ENCODE assay signal across 18 cellular contexts in genomic region chr7:77402818-77403217, GRCh38. TPM values are rescaled to one million over a fixed set of nuclear protein-coding genes. Genes with fewer than 3 reads are reported as not detected.
DNase-seq lines count a peak whose midpoint lies in the region; ATAC-seq and TF ChIP-seq lines count a peak whose summit lies in the region.
"Had no signal": no experiment of that assay in that cellular context is flagged by ENCODE, and none has a peak within 500 bp of the region (broad histone marks: within the 10 kb centered on the region; RNA-seq: fewer than 3 reads in every experiment).

No MANE protein-coding gene starts in this region.

- peak; percentile 46 for TF ChIP-seq EP300 in neural cell (conservative IDR thresholded peaks at IDR 0.05; ENCODE audit: poor library complexity, severe bottlenecking)

- peaks cover 11% of the 10 kb centered on the region; the same call in 2 of the 3 replicates for H3K4me1 Mint-ChIP-seq in GM23338
- peaks cover 12% of the 10 kb centered on the region for H3K4me1 Mint-ChIP-seq in WTC11
- H3K4me1 Mint-ChIP-seq in immature natural killer cell = peaks cover 55 to 81% of the 10 kb centered on the region in 2 donors

- H3K9me3 ChIP-seq in neural cell (ENCODE audit: low read length) = no peaks in the 10 kb centered on the region
- H3K9me3 ChIP-seq: Caco-2, HAP-1 had no signal

- no peaks in the 10 kb centered on the region for H3K36me3 ChIP-seq in GM23338 (ENCODE audit: insufficient read depth)
- H3K36me3 ChIP-seq in neural cell (ENCODE audit: insufficient read depth, low read length) = no peaks in the 10 kb centered on the region
- H3K36me3 ChIP-seq: HAP-1 had no signal

- no peaks in the 10 kb centered on the region for H3K9me3 Mint-ChIP-seq in GM23338
- H3K9me3 Mint-ChIP-seq in WTC11 = no peaks in the 10 kb centered on the region
- H3K9me3 Mint-ChIP-seq in immature natural killer cell = no peaks in the 10 kb centered on the region
- H3K9me3 Mint-ChIP-seq: CD4-positive, alpha-beta T cell had no signal

- peaks cover 11% of the 10 kb centered on the region for H3K4me1 ChIP-seq in GM23338 (ENCODE audit: insufficient read depth)
- H3K4me1 ChIP-seq: HAP-1 had no signal

- H3K36me3 Mint-ChIP-seq in GM23338 (ENCODE audit: low read depth) (no peaks in the 10 kb centered on the region), WTC11 (no peaks in the 10 kb centered on the region), immature natural killer cell (peaks cover 26 to 54% (median 45%) of the 10 kb centered on the region in 3 donors)

- no peak for TF ChIP-seq RAD21 in neural cell (conservative IDR thresholded peaks at IDR 0.05)

- ATAC-seq in GM23338 (peak; percentile 73), WTC11 (peak; percentile 63; the same call in 1 of the 2 replicates), HG03159 (IDR thresholded peaks at IDR 0.05; ENCODE audit: unreplicated experiment) (no peak)
- ATAC-seq: K562 had no signal

- TF ChIP-seq CTCF in GM23338 (conservative IDR thresholded peaks at IDR 0.05; ENCODE audit: low read depth in 2 of 2) (no peak), WTC11 (IDR thresholded peaks at IDR 0.05) (no peak), neural cell (IDR thresholded peaks at IDR 0.05; ENCODE audit: poor library complexity, severe bottlenecking) (no peak)

- no peaks in the 10 kb centered on the region for H3F3A ChIP-seq in GM23338 (replicated peaks; ENCODE audit: low read depth)
- H3F3A ChIP-seq in neural cell (ENCODE audit: insufficient read depth, low read length, poor library complexity, severe bottlenecking) = no peaks in the 10 kb centered on the region

- H4K20me1 ChIP-seq in GM23338 (replicated peaks; ENCODE audit: insufficient read depth) = no peaks in the 10 kb centered on the region
- no peaks in the 10 kb centered on the region for H4K20me1 ChIP-seq in neural cell (ENCODE audit: insufficient read depth)

- H3K4me3 Mint-ChIP-seq in GM23338 = no peak overlapping the region
- H3K4me3 Mint-ChIP-seq in WTC11 = no peak overlapping the region
- no peak overlapping the region for H3K4me3 Mint-ChIP-seq in immature natural killer cell
- H3K4me3 Mint-ChIP-seq: CD4-positive, alpha-beta T cell had no signal

- H2AFZ ChIP-seq in GM23338 = no peak overlapping the region
- H2AFZ ChIP-seq in neural cell (ENCODE audit: low read depth, low read length) = no peak overlapping the region

- H3K27ac ChIP-seq in GM23338 (ENCODE audit: low read depth) (no peak overlapping the region; the same call in 1 of the 2 replicates), neural cell (ENCODE audit: low read length) (no peak overlapping the region)
- H3K27ac ChIP-seq: C4-2B, HL-60 had no signal

- POLR2A ChIA-PET in WTC11 (lab: Charles Lee) = no interaction called here

- peaks cover 2% of the 10 kb centered on the region for H3K27me3 Mint-ChIP-seq in GM23338 (ENCODE audit: insufficient read depth, low read depth, poor library complexity)
- no peaks in the 10 kb centered on the region for H3K27me3 Mint-ChIP-seq in WTC11 (ENCODE audit: low read depth)
- peaks cover 0 to 4% (median 2%) of the 10 kb centered on the region in 3 donors for H3K27me3 Mint-ChIP-seq in immature natural killer cell (ENCODE audit: low read depth in 3 of 3)
- H3K27me3 Mint-ChIP-seq: CD4-positive, alpha-beta T cell had no signal

- H3K4me2 ChIP-seq in GM23338 (no peak overlapping the region), neural cell (ENCODE audit: low read length) (no peak overlapping the region)

- H3K9me2 ChIP-seq in GM23338 (ENCODE audit: insufficient read depth) (no peaks in the 10 kb centered on the region), neural cell (ENCODE audit: insufficient read depth, low read length) (no peaks in the 10 kb centered on the region)

- H3K79me2 ChIP-seq in GM23338 (replicated peaks; ENCODE audit: insufficient read depth) (no peaks in the 10 kb centered on the region), neural cell (replicated peaks; ENCODE audit: insufficient read depth, low read length) (no peaks in the 10 kb centered on the region)

- no peak overlapping the region for H3K4me3 ChIP-seq in GM23338
- no peak overlapping the region for H3K4me3 ChIP-seq in neural cell (ENCODE audit: low read length)
- H3K4me3 ChIP-seq: HAP-1, K562 had no signal

- no peak overlapping the region for H3K9ac ChIP-seq in neural cell (ENCODE audit: low read length)

- no peak overlapping the region for H3K27ac Mint-ChIP-seq in GM23338
- H3K27ac Mint-ChIP-seq in WTC11 = no peak overlapping the region
- H3K27ac Mint-ChIP-seq in immature natural killer cell = peak overlapping the region in 4 of 6 donors; percentile 5 to 76 (median 19)
- H3K27ac Mint-ChIP-seq: CD4-positive, alpha-beta T cell had no signal

- no peaks in the 10 kb centered on the region for H3K27me3 ChIP-seq in GM23338 (ENCODE audit: insufficient read depth)
- H3K27me3 ChIP-seq in neural cell (ENCODE audit: insufficient read depth, low read depth, low read length) = no peaks in the 10 kb centered on the region

- DNase-seq in GM23338 (ENCODE audit: low spot score) (no peak), WTC11 (ENCODE audit: low spot score) (no peak), immature natural killer cell (no peak), OCI-M2 (lab: John Stamatoyannopoulos, UW; ENCODE audit: unreplicated experiment) (no peak), NCI-H226 (no peak)
- DNase-seq in activated naive CD4-positive, alpha-beta T cell treated with anti-CD3 and anti-CD28 coated beads, Interleukin-2, amount 50 U/mL, for 16 hours = no peak
- DNase-seq: ACHN; Caco-2; CD4-positive, alpha-beta T cell; DMS153; DMS79; GDM1 had no signal

- CTCF ChIA-PET in WTC11 (lab: Charles Lee) = interaction anchor here (0.6 to 0.7 kb wide), 2 partner anchors 37 to 243 kb away, joined by 4 read pairs; no protein-coding TSS in a partner anchor

TF ChIP-seq in WTC11, 78 proteins besides CTCF, POLR2A, EP300 and RAD21:
- no peak for TF ChIP-seq AR (CRISPR knock-in tag; IDR thresholded peaks at IDR 0.05)
- no peak for TF ChIP-seq USF1 (CRISPR knock-in tag; IDR thresholded peaks at IDR 0.05)

TF ChIP-seq in neural cell, 6 proteins besides CTCF, POLR2A, EP300 and RAD21:
- TF ChIP-seq EZH2 (IDR thresholded peaks at IDR 0.05; ENCODE audit: borderline replicate concordance, insufficient read depth, low read length, poor library complexity, severe bottlenecking) (no peak), POLR2AphosphoS5 (IDR thresholded peaks at IDR 0.05) (peak; percentile 11)

RNA-seq across cellular contexts. Expression of gene GSAP, which starts 13.3 kb away (rescaled TPM):
- 1.1 and 1.2 TPM in 2 replicates for total RNA-seq in GM23338 (2014; rRNA removed; shearing (Covaris generic))
- polyA plus RNA-seq in GM23338 (2016; fragmentation: Nextera tagmentation; extraction: Ambion mirVana) (0.50 and 0.63 TPM in 2 replicates), immature natural killer cell (10 to 100 TPM; 24.6 to 85.4 (median 55.5) TPM), neural cell (0.21 and 0.48 TPM in 2 replicates)
- total RNA-seq in WTC11 (2021) = 1.5 to 2.0 TPM (median 1.6 TPM) in 3 replicates
- polyA minus RNA-seq in neural cell = 0.12 TPM in 1 of 2 replicates, not detected in the other
- polyA plus RNA-seq: K562 had no signal

Comparison
In these comparisons a context has a peak if more than half of its experiments do, and no peak if none do; other contexts are left out.
1. H3K27ac Mint-ChIP-seq: peak in immature natural killer cell (4 of 6); none in GM23338 (single experiment) and WTC11 (single experiment).
2. RNA of gene GSAP, which starts 13.3 kb away (polyA plus RNA-seq): 24.6 to 85.4 TPM in immature natural killer cell; 0.50 to 0.63 TPM in GM23338 and 0.21 to 0.48 TPM in neural cell; every median in the first group is over 10 times any median in the second.